ENCODE assay signal across 8 cellular contexts in the genomic region with DNA sequence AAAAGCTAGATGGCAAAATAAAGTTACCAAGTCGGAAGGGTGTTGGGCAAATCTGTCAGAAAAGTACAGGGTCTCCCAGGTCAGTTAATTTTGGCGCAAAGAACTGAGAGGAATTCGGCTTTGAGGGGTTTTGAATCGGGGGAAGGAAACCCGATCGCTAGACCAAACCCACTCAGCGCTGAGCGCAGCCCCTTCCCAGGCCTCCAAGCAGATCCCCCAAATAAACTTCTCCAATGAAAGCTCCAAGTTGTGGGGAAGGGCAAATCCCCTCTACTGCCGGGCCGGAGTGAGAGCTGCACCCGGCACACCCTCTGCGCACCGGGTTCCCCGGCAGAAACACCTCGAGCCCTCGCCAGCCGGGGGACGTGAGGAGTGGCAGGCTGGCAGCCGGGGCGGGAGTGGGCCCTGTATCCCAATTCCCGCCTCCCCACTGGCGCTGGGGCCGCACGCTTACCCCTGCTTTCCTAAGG. TPM values are rescaled to one million over a fixed set of nuclear protein-coding genes. Genes with fewer than 3 reads are reported as not detected.
DNase-seq lines count a peak whose midpoint lies in the region; ATAC-seq and TF ChIP-seq lines count a peak whose summit lies in the region.

No MANE protein-coding gene starts in this region.

- H3K4me3 Mint-ChIP-seq in chondrocyte (ENCODE audit: unreplicated experiment), result peak overlapping the region; percentile 80

- H3K56ac ChIP-seq in mesendoderm (ENCODE audit: low read length), result peak overlapping the region; percentile 100

- no peak for TF ChIP-seq CTCF in OCI-LY7 (conservative IDR thresholded peaks at IDR 0.05; ENCODE audit: low read length)
- no peak for TF ChIP-seq CTCF in chondrocyte (IDR thresholded peaks at IDR 0.05)
- no peak for TF ChIP-seq CTCF in tibial artery (IDR thresholded peaks at IDR 0.05)

- no peak overlapping the region for H4K5ac ChIP-seq in mesendoderm (ENCODE audit: low read length)

- H3K36me3 Mint-ChIP-seq in chondrocyte (ENCODE audit: low read depth), result no peaks in the 10 kb centered on the region

- no peaks in the 10 kb centered on the region for H3K9me2 ChIP-seq in OCI-LY7 (ENCODE audit: insufficient read depth, low read length)

- peak overlapping the region; percentile 95 for H3K4me3 ChIP-seq in OCI-LY7 (ENCODE audit: low read depth, low read length, poor library complexity, severe bottlenecking)
- H3K4me3 ChIP-seq in mesendoderm (ENCODE audit: low read length), result peak overlapping the region; percentile 90
- peak overlapping the region; percentile 61 to 63 for H3K4me3 ChIP-seq in tibial artery

- no peak overlapping the region for H2BK120ac ChIP-seq in mesendoderm (ENCODE audit: low read depth, low read length)

- no peak overlapping the region for H2BK15ac ChIP-seq in mesendoderm (replicated peaks; ENCODE audit: low read depth)

- H3K36me3 ChIP-seq in OCI-LY7 (ENCODE audit: insufficient read depth, low read length), result peaks cover 31% of the 10 kb centered on the region
- H3K36me3 ChIP-seq in mesendoderm (ENCODE audit: control insufficient read depth, insufficient read depth, low read length), result peaks cover 1% of the 10 kb centered on the region
- no peaks in the 10 kb centered on the region for H3K36me3 ChIP-seq in tibial artery

- peak overlapping the region; percentile 98 for H3K23ac ChIP-seq in mesendoderm (ENCODE audit: low read length)

- intact Hi-C loops in OCI-LY7 (cut with micrococcal nuclease; ENCODE audit: unreplicated experiment), result loop anchor here (5.0 kb wide), 1 partner anchor 303 kb away; the partner anchor contains the start of gene ZDHHC17
- intact Hi-C loops in tibial artery (cut with DNase I; ENCODE audit: low total_unique reads), result no loop called here

- H2BK5ac ChIP-seq in mesendoderm (ENCODE audit: low read length), result peak overlapping the region; percentile 97

- H3K27ac Mint-ChIP-seq in chondrocyte (ENCODE audit: unreplicated experiment), result no peak overlapping the region

- peaks cover 11% of the 10 kb centered on the region for H4K20me1 ChIP-seq in OCI-LY7 (ENCODE audit: insufficient read depth, low read length)

- H2AK5ac ChIP-seq in mesendoderm (ENCODE audit: low read length), result no peak overlapping the region

- POLR2A ChIA-PET in OCI-LY7 (lab: Charles Lee), result interaction anchor here (0.6 to 0.9 kb wide), 3 partner anchors 17 to 940 kb away, joined by 3 to 4 read pairs (median 3); no protein-coding TSS in a partner anchor

- CTCF ChIA-PET in OCI-LY7 (lab: Charles Lee; ENCODE audit: unreplicated experiment), result no interaction called here

- no peaks in the 10 kb centered on the region for H3K9me3 Mint-ChIP-seq in chondrocyte (ENCODE audit: low read depth)

- H3K4me1 ChIP-seq in OCI-LY7 (ENCODE audit: insufficient read depth, low read length, poor library complexity, severe bottlenecking) (peaks cover 38% of the 10 kb centered on the region), mesendoderm (ENCODE audit: control insufficient read depth, low read depth, low read length) (peaks cover 2% of the 10 kb centered on the region), tibial artery (peaks cover 0 to 13% (median 8%) of the 10 kb centered on the region in 4 donors)

- WGBS in mesendoderm (ENCODE audit: extremely low coverage, insufficient coverage, low lambda C conversion rate), result no CpG with 5 or more reads among the region's 24 CpGs

- H3K27me3 ChIP-seq in mesendoderm (ENCODE audit: insufficient read depth, low read length, poor library complexity) (no peaks in the 10 kb centered on the region), tibial artery (peaks cover 0 to 2% of the 10 kb centered on the region in 2 donors)

- H3K4me2 ChIP-seq in OCI-LY7 (ENCODE audit: low read length) (peak overlapping the region; percentile 84), mesendoderm (ENCODE audit: low read length) (peak overlapping the region; percentile 54)

- H3K27ac ChIP-seq in OCI-LY7 (ENCODE audit: low read depth, low read length, poor library complexity, severe bottlenecking), result peak overlapping the region; percentile 51
- peak overlapping the region; percentile 99 for H3K27ac ChIP-seq in mesendoderm (ENCODE audit: low read depth, low read length)
- peak overlapping the region in 1 of 2 donors; percentile 31 for H3K27ac ChIP-seq in tibial artery

- peak overlapping the region; percentile 96 for H3K9ac ChIP-seq in mesendoderm (ENCODE audit: low read length)

- no peak overlapping the region for H4K8ac ChIP-seq in mesendoderm (ENCODE audit: low read depth, low read length)

- H3K18ac ChIP-seq in mesendoderm (ENCODE audit: low read length), result peak overlapping the region; percentile 71

- no peaks in the 10 kb centered on the region for H3K27me3 Mint-ChIP-seq in chondrocyte (ENCODE audit: low read depth)

- peak; percentile 3 for ATAC-seq in HG02981 (IDR thresholded peaks at IDR 0.05; ENCODE audit: unreplicated experiment)

- peaks cover 12% of the 10 kb centered on the region for H3K79me1 ChIP-seq in mesendoderm (ENCODE audit: low read length)

- peak overlapping the region; percentile 40 for H3K4ac ChIP-seq in mesendoderm (ENCODE audit: low read depth, low read length)

- H3K79me2 ChIP-seq in OCI-LY7 (ENCODE audit: insufficient read depth, low read depth, low read length) (no peaks in the 10 kb centered on the region; the same call in 1 of the 2 replicates), mesendoderm (ENCODE audit: control insufficient read depth, insufficient read depth, low read length) (peaks cover 5% of the 10 kb centered on the region)

- DNase-seq in activated CD8-positive, alpha-beta memory T cell treated with anti-CD3 and anti-CD28 coated beads for 48 hours (ENCODE audit: low read depth in 2 of 3, low spot score in 2 of 3), result peak in 2 of 3 experiments; percentile 5 to 6
- DNase-seq in activated CD8-positive, alpha-beta memory T cell treated with anti-CD3 and anti-CD28 coated beads, Interleukin-2, amount 50 U/mL, for 4 hours, result no peak
- peak; percentile 42 for DNase-seq in OCI-LY7 (ENCODE audit: low spot score)
- DNase-seq in chondrocyte (ENCODE audit: low spot score), result no peak
- DNase-seq in mesendoderm, result no peak
- peak; percentile 21 to 64 for DNase-seq in tibial artery
- DNase-seq in NCI-H1694 treated with DMSO at 0.1 percent for 48 hours (lab: John Stamatoyannopoulos, UW), result no peak

- no peaks in the 10 kb centered on the region for H3K9me3 ChIP-seq in OCI-LY7 (ENCODE audit: low read length)
- no peaks in the 10 kb centered on the region for H3K9me3 ChIP-seq in tibial artery

- peaks cover 16% of the 10 kb centered on the region for H3K4me1 Mint-ChIP-seq in chondrocyte (ENCODE audit: low read depth)

- no TSS peak for BruUV-seq in OCI-LY7 (replicated peaks; lab: Mats Ljungman, UMichigan)

- peak overlapping the region; percentile 80 for H2AFZ ChIP-seq in OCI-LY7 (ENCODE audit: low read length)

RNA-seq across cellular contexts. Expression of gene E2F7, which starts 0.4 kb away (rescaled TPM):
- 19.0 and 33.4 TPM in 2 replicates for total RNA-seq in OCI-LY7 (2014; rRNA removed; shearing (Covaris generic))
- total RNA-seq in OCI-LY7 (2022), result 16.7 and 17.1 TPM in 2 replicates
- total RNA-seq in chondrocyte, result 2.0 to 5.0 TPM (median 2.8 TPM) in 3 replicates
- 11.2 TPM for polyA plus RNA-seq in mesendoderm (2013, experiment 1 of 2)
- polyA plus RNA-seq in mesendoderm (2013, experiment 2 of 2), result 11.2 TPM

Comparison
In these comparisons a context has a peak if more than half of its experiments do, and no peak if none do; other contexts are left out.
1. DNase-seq: peak in activated CD8-positive, alpha-beta memory T cell treated with anti-CD3 and anti-CD28 coated beads for 48 hours (2 of 3), OCI-LY7 (single experiment) and tibial artery (2 of 2); none in activated CD8-positive, alpha-beta memory T cell treated with anti-CD3 and anti-CD28 coated beads, Interleukin-2, amount 50 U/mL, for 4 hours (single experiment), chondrocyte (single experiment), mesendoderm (single experiment) and NCI-H1694 treated with DMSO at 0.1 percent for 48 hours (single experiment).
2. Peak in every context shown above with its lines, with median percentiles within 50 percentile points of each other: H3K4me3 ChIP-seq.